ENCODE assay signal across 1 cellular context in the genomic region with DNA sequence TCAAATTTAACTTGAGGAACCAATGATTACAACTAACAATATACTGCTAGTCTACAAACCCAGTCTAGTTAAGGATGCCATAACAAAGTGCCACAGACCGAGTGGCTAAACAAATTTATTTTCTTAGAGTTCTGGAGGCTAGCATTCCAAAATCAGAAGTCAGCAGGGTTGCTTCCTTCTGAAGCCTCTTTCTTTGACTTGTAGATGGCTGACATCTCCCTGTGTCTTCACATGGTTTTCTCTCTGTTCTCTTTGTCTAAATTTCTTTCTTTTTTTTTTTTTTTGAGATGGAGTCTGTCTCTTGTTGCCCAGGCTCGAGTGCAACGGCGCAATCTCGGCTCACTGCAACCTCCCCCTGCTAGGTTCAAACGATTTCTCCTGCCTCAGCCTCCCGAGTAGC.
TF ChIP-seq lines count a peak whose summit lies in the region.

No MANE protein-coding gene starts in this region.

TF ChIP-seq in IMR-90, 13 proteins besides CTCF, POLR2A, EP300 and RAD21:
- TF ChIP-seq MXI1 (IDR thresholded peaks at IDR 0.05; ENCODE audit: borderline replicate concordance, low read depth, low read length), result no peak
- no peak for TF ChIP-seq BHLHE40 (IDR thresholded peaks at IDR 0.05; ENCODE audit: low read depth, low read length)
- TF ChIP-seq CEBPB (IDR thresholded peaks at IDR 0.05; ENCODE audit: low read depth, low read length), result no peak
- TF ChIP-seq NFE2L2 (IDR thresholded peaks at IDR 0.05; ENCODE audit: low read depth, low read length), result no peak
- no peak for TF ChIP-seq MAFK (IDR thresholded peaks at IDR 0.05; ENCODE audit: low read depth, low read length)
- no peak for TF ChIP-seq CHD1 (IDR thresholded peaks at IDR 0.05; ENCODE audit: low read depth, low read length)
- TF ChIP-seq, protein P1, sequence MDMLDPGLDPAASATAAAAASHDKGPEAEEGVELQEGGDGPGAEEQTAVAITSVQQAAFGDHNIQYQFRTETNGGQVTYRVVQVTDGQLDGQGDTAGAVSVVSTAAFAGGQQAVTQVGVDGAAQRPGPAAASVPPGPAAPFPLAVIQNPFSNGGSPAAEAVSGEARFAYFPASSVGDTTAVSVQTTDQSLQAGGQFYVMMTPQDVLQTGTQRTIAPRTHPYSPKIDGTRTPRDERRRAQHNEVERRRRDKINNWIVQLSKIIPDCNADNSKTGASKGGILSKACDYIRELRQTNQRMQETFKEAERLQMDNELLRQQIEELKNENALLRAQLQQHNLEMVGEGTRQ (IDR thresholded peaks at IDR 0.05; ENCODE audit: low read depth, low read length), result no peak
- TF ChIP-seq SMC3 (IDR thresholded peaks at IDR 0.05; ENCODE audit: low read depth, low read length), result no peak
- TF ChIP-seq FOS (IDR thresholded peaks at IDR 0.05; ENCODE audit: low read depth, low read length), result no peak
